ENCODE assay signal across 8 cellular contexts in the genomic region with DNA sequence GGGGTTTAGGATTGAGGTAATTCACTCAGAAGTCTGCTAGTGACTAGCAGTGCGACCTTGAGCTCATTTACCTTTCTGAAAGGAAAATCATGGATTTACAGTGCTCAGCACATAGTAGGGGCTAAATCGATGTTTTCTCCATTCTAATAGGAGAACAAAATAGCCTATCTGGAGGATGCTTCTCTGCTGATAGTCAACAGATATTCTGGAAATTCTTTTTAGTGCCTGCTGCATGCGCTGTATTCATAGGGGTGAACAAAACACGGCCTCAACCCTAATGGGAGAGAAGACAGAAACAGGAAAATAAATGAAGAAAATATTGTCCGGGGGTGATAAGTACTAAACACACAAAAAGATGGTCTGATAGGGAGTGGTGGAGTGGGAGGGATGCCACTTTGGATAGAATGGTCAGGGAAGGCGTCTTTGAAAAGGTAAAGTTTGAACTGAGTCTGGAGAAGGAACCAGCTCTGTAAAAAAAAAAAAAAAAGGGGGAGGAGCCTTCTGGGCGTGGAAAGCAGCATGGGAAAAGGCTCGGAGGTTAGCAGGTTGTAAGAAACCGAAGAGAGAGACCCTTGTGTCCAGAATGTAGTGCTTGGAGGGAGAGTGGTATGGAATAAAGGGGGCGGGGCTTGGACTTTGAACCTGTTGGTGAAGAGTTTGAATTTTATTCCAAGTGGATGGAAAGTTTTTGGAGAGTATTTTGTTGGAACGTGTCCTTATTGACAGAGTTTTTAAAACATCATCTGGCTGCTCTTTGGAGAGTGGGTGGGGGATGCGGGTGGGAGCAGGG. TPM values are rescaled to one million over a fixed set of nuclear protein-coding genes. Genes with fewer than 3 reads are reported as not detected.
DNase-seq lines count a peak whose midpoint lies in the region; TF ChIP-seq lines count a peak whose summit lies in the region.

No MANE protein-coding gene starts in this region.

- no peak overlapping the region for H4K8ac ChIP-seq in H9 (replicated peaks; ENCODE audit: insufficient read length, low read depth, low read length)

- no peak overlapping the region for H3K4ac ChIP-seq in H9 (ENCODE audit: low read depth, low read length)

- TF ChIP-seq CTCF in H9 (conservative IDR thresholded peaks at IDR 0.05) (no peak), smooth muscle cell (IDR thresholded peaks at IDR 0.05; ENCODE audit: borderline replicate concordance, insufficient read depth, poor library complexity, severe bottlenecking) (no peak)

- no peaks in the 10 kb centered on the region for H3K27me3 Mint-ChIP-seq in H9 (ENCODE audit: low read depth)
- H3K27me3 Mint-ChIP-seq in activated CD4-positive, alpha-beta memory T cell treated with anti-CD3 and anti-CD28 coated beads, Interleukin-2, amount 10 ng/mL, durations not matched to agents 7 days and 5 days, result no peaks in the 10 kb centered on the region

- no peak overlapping the region for H3T11ph ChIP-seq in H9 (ENCODE audit: low read length)

- no peak overlapping the region for H2AK5ac ChIP-seq in H9 (ENCODE audit: insufficient read length, low read length)

- peak overlapping the region; percentile 93 to 100 for H3K4me3 Mint-ChIP-seq in H9
- H3K4me3 Mint-ChIP-seq in activated CD4-positive, alpha-beta memory T cell treated with anti-CD3 and anti-CD28 coated beads, Interleukin-2, amount 10 ng/mL, durations not matched to agents 7 days and 5 days, result peak overlapping the region; percentile 96

- no peak overlapping the region for H3K18ac ChIP-seq in H9 (ENCODE audit: insufficient read length, low read depth, low read length)

- H2BK5ac ChIP-seq in H9 (ENCODE audit: insufficient read length, low read length), result no peak overlapping the region

- H4K5ac ChIP-seq in H9 (ENCODE audit: insufficient read length, low read depth, low read length), result no peak overlapping the region

- H3K27me3 ChIP-seq in ACC112 (ENCODE audit: insufficient read depth, low read length) (no peaks in the 10 kb centered on the region), H9 (ENCODE audit: insufficient read depth, low read length) (no peaks in the 10 kb centered on the region), iPS DF 6.9 (ENCODE audit: control insufficient read depth, insufficient read depth, low read length) (no peaks in the 10 kb centered on the region), smooth muscle cell (ENCODE audit: low read depth) (no peaks in the 10 kb centered on the region)

- H3K4me1 Mint-ChIP-seq in H9, result peaks cover 17 to 26% of the 10 kb centered on the region in 2 experiments
- peaks cover 36% of the 10 kb centered on the region for H3K4me1 Mint-ChIP-seq in activated CD4-positive, alpha-beta memory T cell treated with anti-CD3 and anti-CD28 coated beads, Interleukin-2, amount 10 ng/mL, durations not matched to agents 7 days and 5 days

- H2BK120ac ChIP-seq in H9 (ENCODE audit: low read depth, low read length, poor library complexity, severe bottlenecking), result no peak overlapping the region

- H3K4me3 ChIP-seq in ACC112 (ENCODE audit: low read depth, low read length) (peak overlapping the region; percentile 90), iPS DF 6.9 (ENCODE audit: low read length) (peak overlapping the region; percentile 75; the same call in 1 of the 2 replicates), smooth muscle cell (peak overlapping the region; percentile 80)

- H4K91ac ChIP-seq in H9 (ENCODE audit: insufficient read length, low read depth, low read length), result no peak overlapping the region

- H2BK20ac ChIP-seq in H9 (ENCODE audit: low read depth, low read length, poor library complexity, severe bottlenecking), result no peak overlapping the region

- no peak overlapping the region for H3K23ac ChIP-seq in H9 (ENCODE audit: insufficient read length, low read depth, low read length)

- H3K36me3 Mint-ChIP-seq in H9 (ENCODE audit: insufficient read depth in 1 of 3, low read depth in 3 of 3), result no peaks in the 10 kb centered on the region; a peak in 2 of 7 replicates
- peaks cover 47% of the 10 kb centered on the region for H3K36me3 Mint-ChIP-seq in activated CD4-positive, alpha-beta memory T cell treated with anti-CD3 and anti-CD28 coated beads, Interleukin-2, amount 10 ng/mL, durations not matched to agents 7 days and 5 days (ENCODE audit: low read depth)

- peaks cover 3% of the 10 kb centered on the region for H3F3A ChIP-seq in smooth muscle cell (ENCODE audit: low read depth)

- peak overlapping the region; percentile 73 for H3K4me2 ChIP-seq in H9 (ENCODE audit: insufficient read depth, insufficient read length, low read length)
- peak overlapping the region; percentile 96 for H3K4me2 ChIP-seq in smooth muscle cell

- peak overlapping the region; percentile 96 for H3K27ac ChIP-seq in ACC112 (ENCODE audit: low read depth, low read length)
- H3K27ac ChIP-seq in H9 (ENCODE audit: insufficient read length, low read depth, low read length), result no peak overlapping the region
- no peak overlapping the region for H3K27ac ChIP-seq in iPS DF 6.9 (ENCODE audit: low read length)
- H3K27ac ChIP-seq in smooth muscle cell (ENCODE audit: low read depth), result peak overlapping the region; percentile 99

- H3K14ac ChIP-seq in H9 (ENCODE audit: insufficient read depth, low read length), result no peak overlapping the region

- POLR2A ChIA-PET in activated CD4-positive, alpha-beta memory T cell treated with anti-CD3 and anti-CD28 coated beads, Interleukin-2, amount 10 ng/mL, durations not matched to agents 7 days and 5 days (lab: Charles Lee), result interaction anchor here (0.8 to 3.9 kb wide), 11 partner anchors 18 to 323 kb away, joined by 3 to 25 read pairs (median 6); partner anchors contain the start of genes CBFA2T2, EIF2S2, RALY and ZNF341

- DNase-seq in H9 (no peak), iPS DF 6.9 (ENCODE audit: low read depth, low spot score) (no peak), smooth muscle cell (lab: John Stamatoyannopoulos, UW; ENCODE audit: unreplicated experiment) (no peak), T-helper 9 cell (no peak)
- no peak for DNase-seq in activated CD4-positive, alpha-beta memory T cell treated with anti-CD3 and anti-CD28 coated beads, Interleukin-2, amount 10 ng/mL, durations not matched to agents 7 days and 5 days
- no peak for DNase-seq in stimulated activated naive CD4-positive, alpha-beta T cell treated with Interleukin-2 at 50 U/mL for 16 hours (lab: John Stamatoyannopoulos, UW)
- no peak for DNase-seq in activated CD4-positive, CD25-positive, alpha-beta regulatory T cell (lab: John Stamatoyannopoulos, UW)

- H3K56ac ChIP-seq in H9 (ENCODE audit: insufficient read length, low read depth, low read length), result no peak overlapping the region

- H3K27ac Mint-ChIP-seq in H9, result peak overlapping the region; percentile 18 to 98 (median 78); a peak in 5 of 7 replicates
- peak overlapping the region; percentile 78 for H3K27ac Mint-ChIP-seq in activated CD4-positive, alpha-beta memory T cell treated with anti-CD3 and anti-CD28 coated beads, Interleukin-2, amount 10 ng/mL, durations not matched to agents 7 days and 5 days

- no peaks in the 10 kb centered on the region for H4K20me1 ChIP-seq in H9 (ENCODE audit: control insufficient read depth, insufficient read depth, insufficient read length)
- peaks cover 56% of the 10 kb centered on the region for H4K20me1 ChIP-seq in smooth muscle cell (ENCODE audit: low read depth)

- WGBS in H9 (ENCODE audit: extremely low coverage, insufficient read length, low lambda C conversion rate), result no CpG with 5 or more reads among the region's 12 CpGs
- WGBS in iPS DF 6.9 (ENCODE audit: insufficient coverage, insufficient read length), result 100% methylated on average over 1 of the region's 12 CpGs
- WGBS in smooth muscle cell (ENCODE audit: low lambda C conversion rate), result 57% methylated on average over 12 of the region's 12 CpGs

- CTCF ChIA-PET in activated CD4-positive, alpha-beta memory T cell treated with anti-CD3 and anti-CD28 coated beads, Interleukin-2, amount 10 ng/mL, durations not matched to agents 7 days and 5 days (lab: Charles Lee), result interaction anchor here (0.6 to 3.5 kb wide), 7 partner anchors 20 to 316 kb away, joined by 3 to 33 read pairs (median 4); partner anchors contain the start of gene ZNF341

- H3K4me1 ChIP-seq in ACC112 (ENCODE audit: control insufficient read depth, insufficient read depth, low read length, unreplicated experiment), result peaks cover 4% of the 10 kb centered on the region
- no peaks in the 10 kb centered on the region for H3K4me1 ChIP-seq in H9 (ENCODE audit: insufficient read depth, low read length)
- no peaks in the 10 kb centered on the region for H3K4me1 ChIP-seq in iPS DF 6.9 (ENCODE audit: control insufficient read depth, insufficient read depth, low read length)
- peaks cover 10% of the 10 kb centered on the region for H3K4me1 ChIP-seq in smooth muscle cell (ENCODE audit: low read depth)

- H2BK12ac ChIP-seq in H9 (ENCODE audit: insufficient read length, low read depth, low read length), result no peak overlapping the region

- no peaks in the 10 kb centered on the region for H3K9me3 ChIP-seq in H9 (ENCODE audit: control insufficient read depth, low read depth, low read length)
- H3K9me3 ChIP-seq in iPS DF 6.9 (ENCODE audit: control insufficient read depth, insufficient read depth, low read length), result no peaks in the 10 kb centered on the region
- H3K9me3 ChIP-seq in smooth muscle cell (replicated peaks; ENCODE audit: low read depth), result no peaks in the 10 kb centered on the region

- H3K9me3 Mint-ChIP-seq in H9, result no peaks in the 10 kb centered on the region; a peak in 1 of 5 replicates
- no peaks in the 10 kb centered on the region for H3K9me3 Mint-ChIP-seq in activated CD4-positive, alpha-beta memory T cell treated with anti-CD3 and anti-CD28 coated beads, Interleukin-2, amount 10 ng/mL, durations not matched to agents 7 days and 5 days

- H2AFZ ChIP-seq in ACC112 (ENCODE audit: low read length, unreplicated experiment), result no peak overlapping the region
- H2AFZ ChIP-seq in H9 (ENCODE audit: low read length), result no peak overlapping the region
- H2AFZ ChIP-seq in smooth muscle cell (ENCODE audit: low read depth), result peak overlapping the region; percentile 17

- H2BK15ac ChIP-seq in H9 (ENCODE audit: low read depth, low read length), result no peak overlapping the region

- no peaks in the 10 kb centered on the region; the same call in 1 of the 2 replicates for H3K36me3 ChIP-seq in ACC112 (ENCODE audit: insufficient read depth, low read length)
- no peaks in the 10 kb centered on the region for H3K36me3 ChIP-seq in iPS DF 6.9 (ENCODE audit: control insufficient read depth, insufficient read depth, low read length)
- no peaks in the 10 kb centered on the region for H3K36me3 ChIP-seq in smooth muscle cell (ENCODE audit: low read depth)

- H3K79me1 ChIP-seq in H9 (ENCODE audit: insufficient read depth, low read depth, low read length, poor library complexity, severe bottlenecking), result peaks cover 6% of the 10 kb centered on the region

- peak overlapping the region; percentile 15 for H3K9ac ChIP-seq in H9 (ENCODE audit: extremely low read depth, insufficient read length, low read length)
- peak overlapping the region; percentile 99 for H3K9ac ChIP-seq in smooth muscle cell (ENCODE audit: low read depth)

- H3K79me2 ChIP-seq in ACC112 (ENCODE audit: control insufficient read depth, insufficient read depth, low read length, unreplicated experiment) (peaks cover 66% of the 10 kb centered on the region), H9 (ENCODE audit: insufficient read depth, low read length) (peaks cover 10% of the 10 kb centered on the region; the same call in 1 of the 2 replicates), smooth muscle cell (ENCODE audit: low read depth) (peaks cover 65% of the 10 kb centered on the region)

- peaks cover 13% of the 10 kb centered on the region for H3K23me2 ChIP-seq in H9 (ENCODE audit: insufficient read length, low read depth, low read length, poor library complexity, severe bottlenecking)

RNA-seq across cellular contexts. Expression of gene CHMP4B, which starts 1.7 kb away (rescaled TPM):
- 94.9 and 97.9 TPM in 2 replicates for total RNA-seq in H9 (2021)
- total RNA-seq in activated CD4-positive, alpha-beta memory T cell treated with anti-CD3 and anti-CD28 coated beads, Interleukin-2, amount 10 ng/mL, durations not matched to agents 7 days and 5 days, result 10 to 100 TPM; 86.7 to 86.9 TPM
- total RNA-seq in smooth muscle cell, result 49.4 and 52.7 TPM in 2 replicates
- polyA plus RNA-seq in smooth muscle cell, result 6.2 and 7.1 TPM in 2 replicates

Comparison
In these comparisons a context has a peak if more than half of its experiments do, and no peak if none do; other contexts are left out.
1. H3K27ac ChIP-seq: peak in ACC112 (single experiment) and smooth muscle cell (single experiment); none in H9 (single experiment) and iPS DF 6.9 (single experiment).
2. Peak in every context shown above with its lines, with median percentiles within 50 percentile points of each other: H3K4me3 ChIP-seq.